1 cellular context compared by ENCODE assay signal in genomic region chr19:2223959-2224358, GRCh38.
TF ChIP-seq lines count a peak whose summit lies in the region.

No MANE protein-coding gene starts in this region.

TF ChIP-seq in IMR-90, 13 proteins besides CTCF, POLR2A, EP300 and RAD21:
- TF ChIP-seq USF2 (IDR thresholded peaks at IDR 0.05; ENCODE audit: low read depth, low read length) (no peak), BHLHE40 (IDR thresholded peaks at IDR 0.05; ENCODE audit: low read depth, low read length) (no peak), NFE2L2 (IDR thresholded peaks at IDR 0.05; ENCODE audit: low read depth, low read length) (no peak), MAFK (IDR thresholded peaks at IDR 0.05; ENCODE audit: low read depth, low read length) (no peak), SMC3 (IDR thresholded peaks at IDR 0.05; ENCODE audit: low read depth, low read length) (no peak), ELK1 (IDR thresholded peaks at IDR 0.05; ENCODE audit: borderline replicate concordance, low read depth, low read length) (no peak), RCOR1 (IDR thresholded peaks at IDR 0.05; ENCODE audit: insufficient replicate concordance, low read length) (no peak), CHD1 (IDR thresholded peaks at IDR 0.05; ENCODE audit: low read depth, low read length) (no peak), MXI1 (IDR thresholded peaks at IDR 0.05; ENCODE audit: borderline replicate concordance, low read depth, low read length) (no peak), FOS (IDR thresholded peaks at IDR 0.05; ENCODE audit: low read depth, low read length) (no peak), MAZ (IDR thresholded peaks at IDR 0.05; ENCODE audit: borderline replicate concordance, low read depth, low read length) (no peak), RFX5 (IDR thresholded peaks at IDR 0.05; ENCODE audit: low read depth, low read length) (no peak), CEBPB (IDR thresholded peaks at IDR 0.05; ENCODE audit: low read depth, low read length) (no peak)
